In genomic region chr7:21819048-21819447, GRCh38 we compare ENCODE assay signal across 17 cellular contexts.
DNase-seq lines count a peak whose midpoint lies in the region; ATAC-seq and TF ChIP-seq lines count a peak whose summit lies in the region.
"Had no signal": no experiment of that assay in that cellular context is flagged by ENCODE, and none has a peak within 500 bp of the region (broad histone marks: within the 10 kb centered on the region; RNA-seq: fewer than 3 reads in every experiment).

No MANE protein-coding gene starts in this region.

- H3K27me3 Mint-ChIP-seq in activated CD8-positive, alpha-beta T cell treated with anti-CD3 and anti-CD28 coated beads for 36 hours: no peaks in the 10 kb centered on the region
- H3K27me3 Mint-ChIP-seq in activated CD8-positive, alpha-beta T cell treated with anti-CD3 and anti-CD28 coated beads, Interleukin-2, amount 10 ng/mL, durations not matched to agents 7 days and 5 days (ENCODE audit: low read depth): no peaks in the 10 kb centered on the region
- H3K27me3 Mint-ChIP-seq in activated naive CD8-positive, alpha-beta T cell treated with anti-CD3 and anti-CD28 coated beads for 36 hours: no peaks in the 10 kb centered on the region
- no peaks in the 10 kb centered on the region for H3K27me3 Mint-ChIP-seq in naive thymus-derived CD8-positive, alpha-beta T cell
- H3K27me3 Mint-ChIP-seq: CD4-positive, alpha-beta T cell had no signal

- H3K36me3 Mint-ChIP-seq in activated CD8-positive, alpha-beta T cell treated with anti-CD3 and anti-CD28 coated beads for 36 hours (ENCODE audit: low read depth): no peaks in the 10 kb centered on the region
- no peaks in the 10 kb centered on the region for H3K36me3 Mint-ChIP-seq in activated CD8-positive, alpha-beta T cell treated with anti-CD3 and anti-CD28 coated beads, Interleukin-2, amount 10 ng/mL, durations not matched to agents 7 days and 5 days (ENCODE audit: low read depth)
- no peaks in the 10 kb centered on the region for H3K36me3 Mint-ChIP-seq in activated naive CD8-positive, alpha-beta T cell treated with anti-CD3 and anti-CD28 coated beads for 36 hours
- no peaks in the 10 kb centered on the region for H3K36me3 Mint-ChIP-seq in naive thymus-derived CD8-positive, alpha-beta T cell
- H3K36me3 Mint-ChIP-seq: CD8-positive, alpha-beta T cell had no signal

- no peak overlapping the region for H3K4me3 Mint-ChIP-seq in activated CD8-positive, alpha-beta T cell treated with anti-CD3 and anti-CD28 coated beads for 36 hours
- no peak overlapping the region for H3K4me3 Mint-ChIP-seq in activated CD8-positive, alpha-beta T cell treated with anti-CD3 and anti-CD28 coated beads, Interleukin-2, amount 10 ng/mL, durations not matched to agents 7 days and 5 days
- no peak overlapping the region for H3K4me3 Mint-ChIP-seq in activated naive CD8-positive, alpha-beta T cell treated with anti-CD3 and anti-CD28 coated beads for 36 hours
- H3K4me3 Mint-ChIP-seq in naive thymus-derived CD8-positive, alpha-beta T cell: peak overlapping the region in 1 of 10 donors; percentile 39
- H3K4me3 Mint-ChIP-seq: B cell; CD4-positive, alpha-beta T cell; CD8-positive, alpha-beta T cell had no signal

- intact Hi-C loops in activated CD8-positive, alpha-beta T cell treated with anti-CD3 and anti-CD28 coated beads for 36 hours (cut with micrococcal nuclease): no loop called here

- POLR2A ChIA-PET in activated CD8-positive, alpha-beta T cell treated with anti-CD3 and anti-CD28 coated beads for 36 hours (lab: Charles Lee): interaction anchor here (0.6 to 0.7 kb wide), 2 partner anchors 38 to 801 kb away, joined by 3 read pairs; no protein-coding TSS in a partner anchor
- POLR2A ChIA-PET in activated CD8-positive, alpha-beta T cell treated with anti-CD3 and anti-CD28 coated beads, Interleukin-2, amount 10 ng/mL, durations not matched to agents 7 days and 5 days (lab: Charles Lee): no interaction called here
- POLR2A ChIA-PET in naive thymus-derived CD8-positive, alpha-beta T cell (lab: Charles Lee): no interaction called here

- no peak for DNase-seq in activated CD4-positive, CD25-positive, alpha-beta regulatory T cell (lab: John Stamatoyannopoulos, UW)
- peak; percentile 31 for DNase-seq in activated CD8-positive, alpha-beta T cell treated with anti-CD3 and anti-CD28 coated beads for 36 hours
- no peak for DNase-seq in activated CD8-positive, alpha-beta T cell treated with anti-CD3 and anti-CD28 coated beads, Interleukin-2, amount 10 ng/mL, durations not matched to agents 7 days and 5 days
- peak; percentile 3 for DNase-seq in activated naive CD8-positive, alpha-beta T cell treated with anti-CD3 and anti-CD28 coated beads for 36 hours
- peak in 1 of 10 donors; percentile 10 for DNase-seq in naive thymus-derived CD8-positive, alpha-beta T cell
- DNase-seq in cerebellar cortex (ENCODE audit: low spot score): no peak
- DNase-seq: AML-193; Caco-2; Calu3; CD4-positive, alpha-beta T cell; CD8-positive, alpha-beta T cell; DMS79 treated with DMSO at 0.1 percent for 48 hours; GF-D8 had no signal

- CTCF ChIA-PET in activated CD8-positive, alpha-beta T cell treated with anti-CD3 and anti-CD28 coated beads for 36 hours (lab: Charles Lee): interaction anchor here (1.2 kb wide), 1 partner anchor 183 kb away, joined by 3 read pairs; no protein-coding TSS in a partner anchor
- CTCF ChIA-PET in activated CD8-positive, alpha-beta T cell treated with anti-CD3 and anti-CD28 coated beads, Interleukin-2, amount 10 ng/mL, durations not matched to agents 7 days and 5 days (lab: Charles Lee): no interaction called here

- no peak overlapping the region for H3K27ac Mint-ChIP-seq in activated CD8-positive, alpha-beta T cell treated with anti-CD3 and anti-CD28 coated beads for 36 hours
- no peak overlapping the region for H3K27ac Mint-ChIP-seq in activated CD8-positive, alpha-beta T cell treated with anti-CD3 and anti-CD28 coated beads, Interleukin-2, amount 10 ng/mL, durations not matched to agents 7 days and 5 days
- no peak overlapping the region for H3K27ac Mint-ChIP-seq in activated naive CD8-positive, alpha-beta T cell treated with anti-CD3 and anti-CD28 coated beads for 36 hours
- H3K27ac Mint-ChIP-seq in naive thymus-derived CD8-positive, alpha-beta T cell: peak overlapping the region in 7 of 10 donors; percentile 6 to 78 (median 38)
- H3K27ac Mint-ChIP-seq: B cell; CD4-positive, alpha-beta T cell; CD8-positive, alpha-beta T cell had no signal

- peaks cover 8% of the 10 kb centered on the region for H3K4me1 Mint-ChIP-seq in activated CD8-positive, alpha-beta T cell treated with anti-CD3 and anti-CD28 coated beads for 36 hours (ENCODE audit: low read depth)
- H3K4me1 Mint-ChIP-seq in activated CD8-positive, alpha-beta T cell treated with anti-CD3 and anti-CD28 coated beads, Interleukin-2, amount 10 ng/mL, durations not matched to agents 7 days and 5 days (ENCODE audit: low read depth): no peaks in the 10 kb centered on the region
- H3K4me1 Mint-ChIP-seq in activated naive CD8-positive, alpha-beta T cell treated with anti-CD3 and anti-CD28 coated beads for 36 hours: peaks cover 10% of the 10 kb centered on the region
- peaks cover 6 to 9% (median 7%) of the 10 kb centered on the region in 4 donors for H3K4me1 Mint-ChIP-seq in naive thymus-derived CD8-positive, alpha-beta T cell
- H3K4me1 Mint-ChIP-seq: B cell had no signal

- H3K9me3 Mint-ChIP-seq in activated CD8-positive, alpha-beta T cell treated with anti-CD3 and anti-CD28 coated beads for 36 hours: no peaks in the 10 kb centered on the region
- no peaks in the 10 kb centered on the region for H3K9me3 Mint-ChIP-seq in activated CD8-positive, alpha-beta T cell treated with anti-CD3 and anti-CD28 coated beads, Interleukin-2, amount 10 ng/mL, durations not matched to agents 7 days and 5 days (ENCODE audit: insufficient read depth)
- no peaks in the 10 kb centered on the region for H3K9me3 Mint-ChIP-seq in activated naive CD8-positive, alpha-beta T cell treated with anti-CD3 and anti-CD28 coated beads for 36 hours
- H3K9me3 Mint-ChIP-seq in naive thymus-derived CD8-positive, alpha-beta T cell: peaks cover 0 to 1% (median 0%) of the 10 kb centered on the region in 9 donors
- H3K9me3 Mint-ChIP-seq: CD4-positive, alpha-beta T cell; CD8-positive, alpha-beta T cell had no signal

- TF ChIP-seq CTCF in activated CD8-positive, alpha-beta T cell treated with anti-CD3 and anti-CD28 coated beads for 36 hours (IDR thresholded peaks at IDR 0.05): no peak

- peak; percentile 17 to 27 for ATAC-seq in activated CD4-positive, CD25-positive, alpha-beta regulatory T cell treated with anti-CD3 and anti-CD28 coated beads, Interleukin-2, amount 50 U/mL, for 24 hours
- peak; percentile 53 for ATAC-seq in activated CD8-positive, alpha-beta T cell treated with anti-CD3 and anti-CD28 coated beads for 36 hours
- ATAC-seq in activated CD8-positive, alpha-beta T cell treated with anti-CD3 and anti-CD28 coated beads, Interleukin-2, amount 10 ng/mL, durations not matched to agents 7 days and 5 days: no peak
- no peak for ATAC-seq in naive thymus-derived CD8-positive, alpha-beta T cell
- ATAC-seq in HG02678 (IDR thresholded peaks at IDR 0.05; ENCODE audit: unreplicated experiment): no peak
- ATAC-seq: A549; CD8-positive, alpha-beta T cell had no signal

Comparison
In these comparisons a context has a peak if more than half of its experiments do, and no peak if none do; other contexts are left out.
1. ATAC-seq: peak in activated CD4-positive, CD25-positive, alpha-beta regulatory T cell treated with anti-CD3 and anti-CD28 coated beads, Interleukin-2, amount 50 U/mL, for 24 hours (2 of 2) and activated CD8-positive, alpha-beta T cell treated with anti-CD3 and anti-CD28 coated beads for 36 hours (single experiment); none in activated CD8-positive, alpha-beta T cell treated with anti-CD3 and anti-CD28 coated beads, Interleukin-2, amount 10 ng/mL, durations not matched to agents 7 days and 5 days (single experiment), naive thymus-derived CD8-positive, alpha-beta T cell (0 of 2) and HG02678 (single experiment).
2. DNase-seq: peak in activated CD8-positive, alpha-beta T cell treated with anti-CD3 and anti-CD28 coated beads for 36 hours (single experiment) and activated naive CD8-positive, alpha-beta T cell treated with anti-CD3 and anti-CD28 coated beads for 36 hours (single experiment); none in activated CD4-positive, CD25-positive, alpha-beta regulatory T cell (0 of 4), activated CD8-positive, alpha-beta T cell treated with anti-CD3 and anti-CD28 coated beads, Interleukin-2, amount 10 ng/mL, durations not matched to agents 7 days and 5 days (single experiment) and cerebellar cortex (single experiment).
3. H3K27ac Mint-ChIP-seq: peak in naive thymus-derived CD8-positive, alpha-beta T cell (7 of 10); none in activated CD8-positive, alpha-beta T cell treated with anti-CD3 and anti-CD28 coated beads for 36 hours (single experiment), activated CD8-positive, alpha-beta T cell treated with anti-CD3 and anti-CD28 coated beads, Interleukin-2, amount 10 ng/mL, durations not matched to agents 7 days and 5 days (single experiment) and activated naive CD8-positive, alpha-beta T cell treated with anti-CD3 and anti-CD28 coated beads for 36 hours (single experiment).